13 cellular contexts compared by ENCODE assay signal in the genomic region with DNA sequence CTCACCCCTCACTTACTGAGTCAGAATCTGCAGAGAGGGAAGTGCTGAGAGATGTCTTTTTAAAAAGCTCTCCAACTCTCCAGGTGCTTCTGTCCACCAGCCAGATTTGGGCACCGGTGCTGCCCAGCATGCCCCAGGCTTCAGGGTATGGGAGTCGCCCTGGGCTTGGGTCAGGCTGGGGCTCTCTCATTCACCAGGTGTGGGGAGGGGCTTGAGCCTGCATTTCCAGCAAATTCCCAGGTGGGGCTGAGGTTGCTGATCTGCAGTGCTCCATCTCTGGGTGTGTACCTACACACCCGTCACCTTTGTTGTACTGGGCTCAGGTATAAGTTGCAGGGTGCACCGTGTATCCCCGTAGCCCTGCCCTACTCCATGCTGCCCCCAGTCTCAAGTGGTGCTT. TPM values are rescaled to one million over a fixed set of nuclear protein-coding genes. Genes with fewer than 3 reads are reported as not detected.
"Had no signal": no experiment of that assay in that cellular context is flagged by ENCODE, and none has a peak within 500 bp of the region (broad histone marks: within the 10 kb centered on the region; RNA-seq: fewer than 3 reads in every experiment).

No MANE protein-coding gene starts in this region.

- H3K36me3 ChIP-seq: adrenal gland had no signal

- H3K4me1 ChIP-seq: foreskin keratinocyte had no signal

- ATAC-seq: activated naive CD4-positive, alpha-beta T cell treated with anti-CD3 and anti-CD28 coated beads, Interleukin-2, amount 50 U/mL, for 72 hours; foreskin keratinocyte had no signal

- H3K27me3 ChIP-seq: adrenal gland, foreskin keratinocyte had no signal

- H3K4me3 ChIP-seq: adrenal gland had no signal

- H3K27ac ChIP-seq: adrenal gland, epithelial cell of prostate, foreskin keratinocyte had no signal

- H3K9me3 ChIP-seq: adrenal gland had no signal

- DNase-seq: activated B cell treated with CpG ODN at 0.5 μM for 24 hours; activated CD4-positive, alpha-beta memory T cell treated with anti-CD3 and anti-CD28 coated beads for 36 hours; activated CD4-positive, alpha-beta T cell treated with anti-CD3 and anti-CD28 coated beads for 4 hours; activated gamma-delta T cell treated with Interleukin-2 at 50 U/mL for 16 hours; activated T-cell treated with anti-CD3 and anti-CD28 coated beads for 4 hours; adrenal gland; endodermal cell; foreskin keratinocyte; glutamatergic neuron; mesendoderm had no signal

RNA-seq across cellular contexts. Expression of a gene that starts 23.4 kb away (rescaled TPM):
- total RNA-seq: activated CD4-positive, alpha-beta memory T cell treated with anti-CD3 and anti-CD28 coated beads for 36 hours; activated T-helper 1 cell treated with anti-CD3 and anti-CD28 coated beads, Interleukin-12 subunit alpha, Interleukin-12 subunit beta, Interleukin-2, Interleukin-4 antibody, amounts not matched to agents 30 ng/mL and 10 ng/mL and 1 ng/mL, durations not matched to agents 14 hours and 24 hours and 36 hours; endodermal cell had no signal
